2 cellular contexts compared by ENCODE assay signal in the genomic region with DNA sequence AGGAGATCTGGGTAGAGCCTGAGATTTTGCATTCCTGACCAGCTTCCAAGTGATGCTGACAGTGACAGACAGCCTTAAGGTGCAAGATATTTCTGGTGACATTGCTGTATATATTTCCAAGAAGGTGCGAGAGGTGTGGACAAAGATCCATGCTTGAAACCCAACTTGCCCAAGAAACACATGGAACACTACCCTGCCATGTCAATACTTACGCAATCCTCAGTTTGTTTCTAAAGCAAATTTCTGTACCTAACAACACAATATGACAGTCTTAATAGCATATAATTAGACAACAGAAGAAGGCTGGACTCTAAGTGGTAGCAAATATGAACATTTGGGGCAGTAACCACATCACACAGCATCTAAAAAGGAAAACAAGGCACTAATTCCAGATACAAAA.
A peak's percentile ranks its signal among the peaks of the same experiment; 100 is the strongest.
TF ChIP-seq lines count a peak whose summit lies in the region.

No MANE protein-coding gene starts in this region.

TF ChIP-seq in IMR-90, 13 proteins besides CTCF, POLR2A, EP300 and RAD21:
- TF ChIP-seq, protein P1, sequence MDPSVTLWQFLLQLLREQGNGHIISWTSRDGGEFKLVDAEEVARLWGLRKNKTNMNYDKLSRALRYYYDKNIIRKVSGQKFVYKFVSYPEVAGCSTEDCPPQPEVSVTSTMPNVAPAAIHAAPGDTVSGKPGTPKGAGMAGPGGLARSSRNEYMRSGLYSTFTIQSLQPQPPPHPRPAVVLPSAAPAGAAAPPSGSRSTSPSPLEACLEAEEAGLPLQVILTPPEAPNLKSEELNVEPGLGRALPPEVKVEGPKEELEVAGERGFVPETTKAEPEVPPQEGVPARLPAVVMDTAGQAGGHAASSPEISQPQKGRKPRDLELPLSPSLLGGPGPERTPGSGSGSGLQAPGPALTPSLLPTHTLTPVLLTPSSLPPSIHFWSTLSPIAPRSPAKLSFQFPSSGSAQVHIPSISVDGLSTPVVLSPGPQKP (IDR thresholded peaks at IDR 0.05; ENCODE audit: borderline replicate concordance, low read depth, low read length), result no peak
- TF ChIP-seq CEBPB (IDR thresholded peaks at IDR 0.05; ENCODE audit: low read depth, low read length), result peak; percentile 63
TF ChIP-seq in IMR-90: peak in this region for 1.

TF ChIP-seq in H1, 55 proteins besides CTCF, POLR2A, EP300 and RAD21:
- TF ChIP-seq SP2 (IDR thresholded peaks at IDR 0.05; ENCODE audit: low read length) (no peak), CEBPB (IDR thresholded peaks at IDR 0.05; ENCODE audit: low read depth, low read length) (peak; percentile 43; the same call in 1 of the 2 replicates), KDM1A (IDR thresholded peaks at IDR 0.05; ENCODE audit: borderline replicate concordance, low read length) (no peak)
